20 cellular contexts compared by ENCODE assay signal in genomic region chr6:169416249-169416648, GRCh38.
"Had no signal": no experiment of that assay in that cellular context is flagged by ENCODE, and none has a peak within 500 bp of the region (broad histone marks: within the 10 kb centered on the region; RNA-seq: fewer than 3 reads in every experiment).

No MANE protein-coding gene starts in this region.

- DNase-seq: central memory CD4-positive, alpha-beta T cell; cortex of kidney; dorsolateral prefrontal cortex; effector CD8-positive, alpha-beta T cell; glutamatergic neuron; immature natural killer cell; kidney; left cardiac atrium; left ventricle myocardium superior; mesendoderm; naive B cell; occipital lobe; pancreas; right cardiac atrium; stimulated activated CD4-positive, alpha-beta T cell treated with anti-CD3 and anti-CD28 coated beads, Interleukin-2, amount 100 ng/mL, for 48 hours; stimulated activated naive CD4-positive, alpha-beta T cell treated with Interleukin-2 at 50 U/mL for 16 hours; thyroid gland had no signal

- H3K4me1 ChIP-seq: gastroesophageal sphincter, pancreas, thyroid gland had no signal

- H3K27ac ChIP-seq: dorsolateral prefrontal cortex, gastroesophageal sphincter, pancreas, thyroid gland had no signal

- H3K36me3 ChIP-seq: gastroesophageal sphincter, pancreas, thyroid gland had no signal

- ATAC-seq: esophagus mucosa, gastroesophageal sphincter, left cardiac atrium, left ventricle myocardium superior, pancreas, right cardiac atrium had no signal

- H3K27me3 ChIP-seq: gastroesophageal sphincter, pancreas, thyroid gland had no signal

- H3K9me3 ChIP-seq: pancreas, thyroid gland had no signal

- H3K4me3 ChIP-seq: dorsolateral prefrontal cortex, gastroesophageal sphincter, pancreas, smooth muscle cell, thyroid gland had no signal
